In the genomic region with DNA sequence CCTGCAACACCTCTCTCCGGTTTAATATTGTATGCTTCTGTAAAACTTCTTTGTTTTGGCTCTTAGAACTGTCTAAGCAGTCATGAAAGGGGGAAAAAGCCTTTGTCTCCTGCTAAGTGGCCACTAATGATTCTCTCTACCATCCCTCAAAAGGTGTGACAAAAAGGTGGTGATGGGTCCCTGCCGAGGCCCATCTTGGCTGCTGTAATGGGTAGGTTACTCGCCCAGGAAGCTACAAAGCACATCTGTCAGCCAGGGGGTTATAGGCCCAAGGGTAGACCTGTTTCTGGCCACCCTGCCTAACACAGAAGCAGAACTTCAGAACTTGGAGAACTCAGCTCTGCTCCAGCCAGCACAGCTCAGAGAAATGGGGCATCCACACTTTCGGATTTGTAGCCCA, we compare ENCODE assay signal across 9 cellular contexts. TPM values are rescaled to one million over a fixed set of nuclear protein-coding genes. Genes with fewer than 3 reads are reported as not detected.
A peak's percentile ranks its signal among the peaks of the same experiment; 100 is the strongest.
DNase-seq lines count a peak whose midpoint lies in the region; ATAC-seq and TF ChIP-seq lines count a peak whose summit lies in the region.
"Had no signal": no experiment of that assay in that cellular context is flagged by ENCODE, and none has a peak within 500 bp of the region (broad histone marks: within the 10 kb centered on the region; RNA-seq: fewer than 3 reads in every experiment).

No MANE protein-coding gene starts in this region.

- no peak overlapping the region for H3T11ph ChIP-seq in H9 (ENCODE audit: low read length)

- no peak overlapping the region for H4K5ac ChIP-seq in H9 (ENCODE audit: insufficient read length, low read depth, low read length)

- H3K27ac ChIP-seq in H9 (ENCODE audit: insufficient read length, low read depth, low read length) (no peak overlapping the region), sigmoid colon (peak overlapping the region; percentile 82 to 88 (median 84))
- H3K27ac ChIP-seq in effector memory CD4-positive, alpha-beta T cell (ENCODE audit: insufficient read depth, low read length, poor library complexity, severe bottlenecking), result no peak overlapping the region

- peak overlapping the region; percentile 79 for H3K4me3 ChIP-seq in fibroblast of villous mesenchyme (ENCODE audit: low read depth, low read length)
- H3K4me3 ChIP-seq in sigmoid colon, result peak overlapping the region in 3 of 4 donors; percentile 59 to 96 (median 76)
- H3K4me3 ChIP-seq in effector memory CD4-positive, alpha-beta T cell (ENCODE audit: insufficient read depth, low read depth, low read length, poor library complexity, severe bottlenecking), result no peak overlapping the region

- H3K4me2 ChIP-seq in H9 (ENCODE audit: insufficient read depth, insufficient read length, low read length), result peak overlapping the region; percentile 77

- WGBS in H9 (ENCODE audit: extremely low coverage, insufficient read length, low lambda C conversion rate), result no CpG with 5 or more reads among the region's 4 CpGs
- WGBS in sigmoid colon, 2 donors, result 80 to 84% methylated on average over 4 of the region's 4 CpGs

- H3K27me3 Mint-ChIP-seq in H9 (ENCODE audit: low read depth), result peaks cover 27% of the 10 kb centered on the region
- H3K27me3 Mint-ChIP-seq in WTC11 (ENCODE audit: low read depth), result peaks cover 31% of the 10 kb centered on the region

- H3K18ac ChIP-seq in H9 (ENCODE audit: insufficient read length, low read depth, low read length), result no peak overlapping the region

- no peak for TF ChIP-seq POLR2A in sigmoid colon (IDR thresholded peaks at IDR 0.05)

- H3K23me2 ChIP-seq in H9 (ENCODE audit: insufficient read length, low read depth, low read length, poor library complexity, severe bottlenecking), result peaks cover 12% of the 10 kb centered on the region

- H3K4me3 Mint-ChIP-seq in H9, result peak overlapping the region; percentile 91 to 94
- H3K4me3 Mint-ChIP-seq in WTC11, result peak overlapping the region; percentile 86

- H3K79me2 ChIP-seq in H9 (ENCODE audit: insufficient read depth, low read length), result no peaks in the 10 kb centered on the region

- no peak overlapping the region for H3K56ac ChIP-seq in H9 (ENCODE audit: insufficient read length, low read depth, low read length)

- DNase-seq in H9 (no peak), WTC11 (ENCODE audit: low spot score) (no peak), fibroblast of villous mesenchyme (ENCODE audit: low read depth) (no peak), sigmoid colon (no peak), NCI-H345 (lab: John Stamatoyannopoulos, UW) (no peak), midbrain (lab: John Stamatoyannopoulos, UW) (no peak), DMS 273 treated with DMSO at 0.1 percent for 48 hours (lab: John Stamatoyannopoulos, UW) (no peak)
- DNase-seq in effector memory CD4-positive, alpha-beta T cell, result no peak
- DNase-seq: stimulated activated CD4-positive, alpha-beta T cell treated with anti-CD3 and anti-CD28 coated beads, Interleukin-12 subunit alpha, Interleukin-12 subunit beta, amount 100 ng/mL, for 4 hours had no signal

- H3K27me3 ChIP-seq in H9 (ENCODE audit: insufficient read depth, low read length) (no peaks in the 10 kb centered on the region), sigmoid colon (no peaks in the 10 kb centered on the region)
- H3K27me3 ChIP-seq in effector memory CD4-positive, alpha-beta T cell (replicated peaks; ENCODE audit: control insufficient read depth, insufficient read depth, low read length, poor library complexity, severe bottlenecking), result no peaks in the 10 kb centered on the region

- no peak overlapping the region for H2AK5ac ChIP-seq in H9 (ENCODE audit: insufficient read length, low read length)

- H3K79me1 ChIP-seq in H9 (ENCODE audit: insufficient read depth, low read depth, low read length, poor library complexity, severe bottlenecking), result no peaks in the 10 kb centered on the region

- H2AFZ ChIP-seq in H9 (ENCODE audit: low read length), result no peak overlapping the region

- no peak overlapping the region for H4K8ac ChIP-seq in H9 (replicated peaks; ENCODE audit: insufficient read length, low read depth, low read length)

- H3K36me3 ChIP-seq in sigmoid colon, result no peaks in the 10 kb centered on the region
- H3K36me3 ChIP-seq in effector memory CD4-positive, alpha-beta T cell (ENCODE audit: control insufficient read depth, insufficient read depth, low read length), result no peaks in the 10 kb centered on the region

- H2BK120ac ChIP-seq in H9 (ENCODE audit: low read depth, low read length, poor library complexity, severe bottlenecking), result no peak overlapping the region

- H3K23ac ChIP-seq in H9 (ENCODE audit: insufficient read length, low read depth, low read length), result no peak overlapping the region

- H3K4me1 ChIP-seq in H9 (ENCODE audit: insufficient read depth, low read length) (no peaks in the 10 kb centered on the region), sigmoid colon (peaks cover 0 to 32% (median 22%) of the 10 kb centered on the region in 4 donors)
- H3K4me1 ChIP-seq in effector memory CD4-positive, alpha-beta T cell (ENCODE audit: control insufficient read depth, insufficient read depth, low read length, poor library complexity, severe bottlenecking), result peaks cover 5% of the 10 kb centered on the region

- H2BK12ac ChIP-seq in H9 (ENCODE audit: insufficient read length, low read depth, low read length), result no peak overlapping the region

- H2BK20ac ChIP-seq in H9 (ENCODE audit: low read depth, low read length, poor library complexity, severe bottlenecking), result no peak overlapping the region

- no peak overlapping the region for H2BK15ac ChIP-seq in H9 (ENCODE audit: low read depth, low read length)

- intact Hi-C loops in sigmoid colon (cut with DNase I), result loop anchor here (5.0 kb wide), 4 partner anchors 46 to 136 kb away; a partner anchor contains a TSS

- no peaks in the 10 kb centered on the region for H3K9me3 ChIP-seq in H9 (ENCODE audit: control insufficient read depth, low read depth, low read length)
- H3K9me3 ChIP-seq in sigmoid colon, result no peaks in the 10 kb centered on the region
- no peaks in the 10 kb centered on the region for H3K9me3 ChIP-seq in effector memory CD4-positive, alpha-beta T cell (ENCODE audit: control insufficient read depth, low read length)

- no peak for TF ChIP-seq CTCF in H9 (conservative IDR thresholded peaks at IDR 0.05)
- no peak for TF ChIP-seq CTCF in WTC11 (IDR thresholded peaks at IDR 0.05)
- no peak for TF ChIP-seq CTCF in fibroblast of villous mesenchyme (IDR thresholded peaks at IDR 0.05; ENCODE audit: insufficient read depth, low read depth, low read length)
- TF ChIP-seq CTCF in sigmoid colon (IDR thresholded peaks at IDR 0.05), result no peak

- no peak overlapping the region for H3K27ac Mint-ChIP-seq in H9
- H3K27ac Mint-ChIP-seq in WTC11, result no peak overlapping the region

- no peak overlapping the region for H3K14ac ChIP-seq in H9 (ENCODE audit: insufficient read depth, low read length)

- POLR2A ChIA-PET in WTC11 (lab: Charles Lee), result no interaction called here

- no peaks in the 10 kb centered on the region for H3K36me3 Mint-ChIP-seq in H9 (ENCODE audit: insufficient read depth in 1 of 3, low read depth in 3 of 3)
- no peaks in the 10 kb centered on the region for H3K36me3 Mint-ChIP-seq in WTC11

- peak overlapping the region; percentile 69 for H3K9ac ChIP-seq in H9 (ENCODE audit: extremely low read depth, insufficient read length, low read length)

- no peak for ATAC-seq in WTC11

- H4K20me1 ChIP-seq in H9 (ENCODE audit: control insufficient read depth, insufficient read depth, insufficient read length), result no peaks in the 10 kb centered on the region

- no peaks in the 10 kb centered on the region for H3K9me3 Mint-ChIP-seq in H9
- no peaks in the 10 kb centered on the region for H3K9me3 Mint-ChIP-seq in WTC11

- no peak overlapping the region for H4K91ac ChIP-seq in H9 (ENCODE audit: insufficient read length, low read depth, low read length)

- no peak overlapping the region for H3K4ac ChIP-seq in H9 (ENCODE audit: low read depth, low read length)

- CTCF ChIA-PET in WTC11 (lab: Charles Lee), result interaction anchor here (0.8 to 5.6 kb wide), 8 partner anchors 13 to 147 kb away, joined by 3 to 34 read pairs (median 3); no protein-coding TSS in a partner anchor

- H3K4me1 Mint-ChIP-seq in H9 (peaks cover 22 to 27% of the 10 kb centered on the region in 2 experiments), WTC11 (peaks cover 20% of the 10 kb centered on the region)

- no peak overlapping the region for H2BK5ac ChIP-seq in H9 (ENCODE audit: insufficient read length, low read length)

- TF ChIP-seq EP300 in sigmoid colon (IDR thresholded peaks at IDR 0.05), result no peak

TF ChIP-seq in WTC11, 78 proteins besides CTCF, POLR2A, EP300 and RAD21:
- TF ChIP-seq FOXK1 (CRISPR knock-in tag; IDR thresholded peaks at IDR 0.05), result no peak
- TF ChIP-seq HMGA2 (CRISPR knock-in tag; IDR thresholded peaks at IDR 0.05), result no peak

RNA-seq across cellular contexts. Expression of a gene that starts 1.6 kb away (rescaled TPM):
- total RNA-seq in H9 (2021) (16.7 and 17.5 TPM in 2 replicates), WTC11 (2021) (17.2 to 20.6 TPM (median 19.5 TPM) in 3 replicates), fibroblast of villous mesenchyme (9.3 and 9.9 TPM in 2 replicates), sigmoid colon (10 to 100 TPM in 1 of 4 donors, 1 to 10 TPM in 3; 7.4 to 10.2 (median 8.8) TPM)
- polyA plus RNA-seq in sigmoid colon, result 1 to 10 TPM; 3.0 to 7.9 (median 3.2) TPM

RNA-seq across cellular contexts. Expression of a gene that starts 1.9 kb away (rescaled TPM):
- 0.22 and 0.83 TPM in 2 replicates for total RNA-seq in H9 (2021)
- total RNA-seq in WTC11 (2021), result 1.5 to 2.1 TPM (median 1.6 TPM) in 3 replicates
- under 0.01 TPM in 1 of 2 replicates, not detected in the other for total RNA-seq in fibroblast of villous mesenchyme
- total RNA-seq in sigmoid colon, result under 1 TPM in 1 of 4 donors, not detected in 3; under 0.01 TPM
- under 1 TPM in 1 of 3 donors, not detected in 2; 0.01 TPM for polyA plus RNA-seq in sigmoid colon

Comparison
In these comparisons a context has a peak if more than half of its experiments do, and no peak if none do; other contexts are left out.
1. H3K27ac ChIP-seq: peak in sigmoid colon (4 of 4); none in H9 (single experiment) and effector memory CD4-positive, alpha-beta T cell (single experiment).